In the genomic region with DNA sequence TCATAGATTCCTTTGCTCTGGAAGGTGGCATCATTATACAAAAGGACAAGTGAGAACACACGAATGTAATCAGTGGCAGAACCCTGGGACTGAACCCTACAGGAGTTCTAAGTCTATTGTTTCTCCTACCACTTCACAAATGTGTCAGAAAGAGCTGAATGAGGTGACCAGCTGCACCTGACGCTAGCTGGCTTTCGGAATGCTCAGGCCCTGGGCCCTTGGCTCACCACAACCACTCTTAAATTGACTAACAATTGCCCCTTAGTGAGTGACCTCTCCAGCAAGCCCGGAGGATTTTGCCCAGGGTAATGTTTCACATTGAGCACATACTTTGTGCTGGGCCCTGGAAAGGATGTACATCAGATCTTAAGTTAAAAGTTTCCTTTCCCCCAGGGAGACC, we compare ENCODE assay signal across 8 cellular contexts. TPM values are rescaled to one million over a fixed set of nuclear protein-coding genes. Genes with fewer than 3 reads are reported as not detected.
DNase-seq lines count a peak whose midpoint lies in the region; ATAC-seq and TF ChIP-seq lines count a peak whose summit lies in the region.

No MANE protein-coding gene starts in this region.

- peak overlapping the region in 57 of 59 donors; percentile 89 to 100 (median 98) for H3K27ac ChIP-seq in dorsolateral prefrontal cortex
- H3K27ac ChIP-seq in vagina, result peak overlapping the region; percentile 89
- H3K27ac ChIP-seq in testis, result peak overlapping the region in 1 of 2 donors; percentile 95

- H3K27me3 ChIP-seq in dorsolateral prefrontal cortex (no peaks in the 10 kb centered on the region), vagina (no peaks in the 10 kb centered on the region), testis (no peaks in the 10 kb centered on the region)

- intact Hi-C loops in Right ventricle myocardium superior (cut with DNase I), result loop anchor here (5.0 to 10.0 kb wide), 3 partner anchors 42 to 446 kb away; a partner anchor contains a TSS
- intact Hi-C loops in left cardiac atrium (cut with DNase I), result loop anchor here in 1 of 2 donors (2.0 kb wide), 2 partner anchors 22 to 40 kb away; a partner anchor contains a TSS
- intact Hi-C loops in dorsolateral prefrontal cortex (cut with DNase I), result loop anchor here (2.0 to 10.0 kb wide), 4 partner anchors 22 to 276 kb away; a partner anchor contains a TSS
- intact Hi-C loops in vagina (cut with DNase I), result no loop called here
- intact Hi-C loops in testis (cut with DNase I; ENCODE audit: low total_unique reads), result no loop called here

- peaks cover 29% of the 10 kb centered on the region for H3K4me1 ChIP-seq in vagina
- H3K4me1 ChIP-seq in testis, result peaks cover 21% of the 10 kb centered on the region

- TF ChIP-seq POLR2A in vagina (IDR thresholded peaks at IDR 0.05) (no peak), testis (IDR thresholded peaks at IDR 0.05) (no peak)

- H3K4me3 ChIP-seq in dorsolateral prefrontal cortex (peak overlapping the region in 57 of 59 donors; percentile 52 to 99 (median 82)), vagina (no peak overlapping the region), testis (no peak overlapping the region)

- ATAC-seq in Right ventricle myocardium superior (ENCODE audit: poor library complexity), result peak; percentile 34
- ATAC-seq in left cardiac atrium, result no peak
- no peak for ATAC-seq in GM19463 (IDR thresholded peaks at IDR 0.05; ENCODE audit: unreplicated experiment)

- no peak for DNase-seq in Right ventricle myocardium superior
- DNase-seq in left cardiac atrium, result no peak
- DNase-seq in dorsolateral prefrontal cortex, result no peak
- DNase-seq in myocyte (ENCODE audit: low read depth), result peak; percentile 74
- no peak for DNase-seq in vagina (ENCODE audit: extremely low spot score in 2 of 2)
- no peak for DNase-seq in NCI-H1105 (lab: John Stamatoyannopoulos, UW)
- DNase-seq in testis, result no peak

- H3K36me3 ChIP-seq in vagina (no peaks in the 10 kb centered on the region), testis (ENCODE audit: low read depth, missing control alignments) (no peaks in the 10 kb centered on the region)

- no peak for TF ChIP-seq CTCF in dorsolateral prefrontal cortex (IDR thresholded peaks at IDR 0.05 in 54 of 56, conservative IDR thresholded peaks at IDR 0.05 in 2 of 56; ENCODE audit: low read depth in 1 of 56, partially characterized antibody in 56 of 56)
- no peak for TF ChIP-seq CTCF in vagina (IDR thresholded peaks at IDR 0.05)
- TF ChIP-seq CTCF in testis (IDR thresholded peaks at IDR 0.05), result no peak

- H3K9me3 ChIP-seq in vagina, result no peaks in the 10 kb centered on the region
- H3K9me3 ChIP-seq in testis, result no peaks in the 10 kb centered on the region

- 47 to 57% methylated on average over 4 of the region's 4 CpGs for WGBS in testis, 2 donors

RNA-seq across cellular contexts. Expression of a gene that starts 41.2 kb away (rescaled TPM):
- total RNA-seq in Right ventricle myocardium superior (12.1 TPM), left cardiac atrium (10 to 100 TPM in 1 of 2 donors, 1 to 10 TPM in 1; 8.3 to 19.8 TPM), dorsolateral prefrontal cortex (10 to 100 TPM in 113 of 120 experiments, 1 to 10 TPM in 7; 7.9 to 53.6 (median 16.8) TPM), myocyte (23.7 and 42.3 TPM in 2 replicates), vagina (30.7 TPM), testis (10 to 100 TPM; 42.0 to 57.9 TPM)
- polyA plus RNA-seq in myocyte (2012), result 6.9 TPM
- 8.5 TPM for polyA plus RNA-seq in testis (ENCODE audit: insufficient read depth, low read depth, low replicate concordance)

Comparison
In these comparisons a context has a peak if more than half of its experiments do, and no peak if none do; other contexts are left out.
1. H3K4me3 ChIP-seq: peak in dorsolateral prefrontal cortex (57 of 59); none in vagina (0 of 2) and testis (0 of 2).
2. intact Hi-C loops: an anchor here in Right ventricle myocardium superior (5.0 to 10.0 kb wide) and dorsolateral prefrontal cortex (2.0 to 10.0 kb wide); none called in vagina and testis.